10 cellular contexts compared by ENCODE assay signal in the genomic region with DNA sequence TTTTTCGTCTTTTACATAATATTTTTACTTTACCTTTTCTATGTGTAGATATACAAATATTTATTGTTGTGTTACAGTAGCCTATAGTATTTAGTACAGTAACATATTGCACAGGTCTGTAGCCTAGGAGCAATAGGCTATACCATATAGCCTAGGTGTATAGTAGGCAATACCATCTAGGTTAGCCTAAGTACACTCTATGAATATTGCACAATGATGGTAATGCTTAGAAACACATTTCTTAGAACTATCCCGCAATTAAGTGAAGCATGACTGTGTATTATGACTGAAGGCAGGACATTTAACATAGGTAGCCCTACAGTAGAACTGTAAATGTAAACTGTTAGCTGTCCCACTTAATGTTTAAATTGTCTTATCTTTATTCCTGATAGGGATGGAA.
"Had no signal": no experiment of that assay in that cellular context is flagged by ENCODE, and none has a peak within 500 bp of the region (broad histone marks: within the 10 kb centered on the region; RNA-seq: fewer than 3 reads in every experiment).

No MANE protein-coding gene starts in this region.

- H3K4me1 Mint-ChIP-seq: H9 had no signal

- H3K36me3 ChIP-seq: HAP-1 had no signal

- H3K27ac Mint-ChIP-seq: H9, HFFc6 had no signal

- H3K9me3 Mint-ChIP-seq: H9, HFFc6 had no signal

- DNase-seq: GM23248, GOT3, H7, H9, HCEC 1CT, HFFc6 had no signal

- H3K4me1 ChIP-seq: HAP-1 had no signal

- H2AFZ ChIP-seq: GM23248 had no signal

- H3K27ac ChIP-seq: GM23248 had no signal

- H3K9me3 ChIP-seq: HAP-1 had no signal

- ATAC-seq: HCT116 had no signal

- H3K9ac ChIP-seq: GM23248 had no signal

- H3K4me3 ChIP-seq: GM23248, HAP-1 had no signal

- FAIRE-seq: H1, H54 had no signal

- H3K4me3 Mint-ChIP-seq: H9, HFFc6 had no signal
